Comparison of ENCODE assay signal across 16 cellular contexts in the genomic region with DNA sequence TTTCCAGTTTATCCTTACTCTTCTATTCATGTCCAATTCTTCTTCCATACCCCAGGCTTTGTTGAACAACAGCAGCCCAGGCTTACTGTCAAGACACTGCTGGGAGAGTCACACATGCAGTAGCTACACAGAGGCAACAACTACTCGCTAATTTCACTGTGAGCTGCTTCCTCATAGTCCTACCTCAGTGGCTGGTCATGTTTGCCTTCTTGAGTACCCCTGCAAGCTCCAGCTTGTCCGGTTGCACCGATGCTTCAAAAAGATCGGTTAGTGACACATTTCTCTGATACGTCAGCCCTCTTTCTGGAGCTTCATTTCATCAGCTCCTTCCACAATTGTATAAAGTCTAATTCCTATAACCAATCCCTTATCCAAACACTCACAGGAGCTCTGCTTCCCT.
"Had no signal": no experiment of that assay in that cellular context is flagged by ENCODE, and none has a peak within 500 bp of the region (broad histone marks: within the 10 kb centered on the region; RNA-seq: fewer than 3 reads in every experiment).

No MANE protein-coding gene starts in this region.

- FAIRE-seq: endothelial cell of umbilical vein had no signal

- DNase-seq: activated CD4-positive, alpha-beta T cell treated with anti-CD3 and anti-CD28 coated beads for 4 hours; activated CD8-positive, alpha-beta memory T cell treated with anti-CD3 and anti-CD28 coated beads, Interleukin-2, amount 50 U/mL, for 4 hours; activated CD8-positive, alpha-beta T cell treated with anti-CD3 and anti-CD28 coated beads for 36 hours; activated naive CD4-positive, alpha-beta T cell; caudate nucleus; colonic mucosa; effector CD4-positive, alpha-beta T cell; psoas muscle; right lobe of liver; stimulated activated naive B cell treated with anti-CD40 and anti-IgM and Interleukin-4, amounts not matched to agents 10 μg/mL and 1 μg/mL and 100 μg/mL, for 72 hours had no signal

- H3K9me3 ChIP-seq: ascending aorta, colonic mucosa, gastroesophageal sphincter, psoas muscle, right lobe of liver, tibial nerve, vagina had no signal

- H3K27ac ChIP-seq: ascending aorta, colonic mucosa, gastroesophageal sphincter, psoas muscle, right lobe of liver, tibial nerve, vagina had no signal

- H3K4me3 Mint-ChIP-seq: activated CD8-positive, alpha-beta T cell treated with anti-CD3 and anti-CD28 coated beads for 36 hours; nephron; stimulated activated naive B cell treated with anti-CD40 and anti-IgM and Interleukin-4, amounts not matched to agents 10 μg/mL and 1 μg/mL and 100 μg/mL, for 72 hours had no signal

- H3K27me3 ChIP-seq: ascending aorta, colonic mucosa, gastroesophageal sphincter, right lobe of liver, tibial nerve, vagina had no signal

- H3K36me3 Mint-ChIP-seq: stimulated activated naive B cell treated with anti-CD40 and anti-IgM and Interleukin-4, amounts not matched to agents 10 μg/mL and 1 μg/mL and 100 μg/mL, for 72 hours had no signal

- H3K4me1 ChIP-seq: ascending aorta, colonic mucosa, gastroesophageal sphincter, psoas muscle, vagina had no signal

- H3K36me3 ChIP-seq: ascending aorta, colonic mucosa, gastroesophageal sphincter, right lobe of liver, tibial nerve, vagina had no signal

- H3K4me1 Mint-ChIP-seq: stimulated activated naive B cell treated with anti-CD40 and anti-IgM and Interleukin-4, amounts not matched to agents 10 μg/mL and 1 μg/mL and 100 μg/mL, for 72 hours had no signal

- H3K4me3 ChIP-seq: ascending aorta, colonic mucosa, gastroesophageal sphincter, psoas muscle, right lobe of liver, tibial nerve, vagina had no signal

- H3K27ac Mint-ChIP-seq: activated CD8-positive, alpha-beta T cell treated with anti-CD3 and anti-CD28 coated beads for 36 hours; nephron; stimulated activated naive B cell treated with anti-CD40 and anti-IgM and Interleukin-4, amounts not matched to agents 10 μg/mL and 1 μg/mL and 100 μg/mL, for 72 hours had no signal

- H3K9me3 Mint-ChIP-seq: stimulated activated naive B cell treated with anti-CD40 and anti-IgM and Interleukin-4, amounts not matched to agents 10 μg/mL and 1 μg/mL and 100 μg/mL, for 72 hours had no signal
